Comparison of ENCODE assay signal across 27 cellular contexts in genomic region chr7:67732898-67733297, GRCh38.
"Had no signal": no experiment of that assay in that cellular context is flagged by ENCODE, and none has a peak within 500 bp of the region (broad histone marks: within the 10 kb centered on the region; RNA-seq: fewer than 3 reads in every experiment).

No MANE protein-coding gene starts in this region.

- ATAC-seq: stimulated activated effector memory CD8-positive, alpha-beta T cell treated with anti-CD3 and anti-CD28 coated beads, Interleukin-12 subunit alpha, Interleukin-12 subunit beta, amount 100 ng/mL, for 72 hours; stimulated activated memory B cell treated with anti-CD40 and anti-IgM and Interleukin-4, amounts not matched to agents 10 μg/mL and 1 μg/mL and 100 μg/mL, for 72 hours; stimulated activated naive B cell treated with anti-CD40 and anti-IgM and Interleukin-4, amounts not matched to agents 10 μg/mL and 1 μg/mL and 100 μg/mL, for 72 hours; stimulated activated naive CD8-positive, alpha-beta T cell treated with anti-CD3 and anti-CD28 coated beads, Interleukin-15, amount 100 ng/mL, for 72 hours; stimulated activated naive CD8-positive, alpha-beta T cell treated with anti-CD3 and anti-CD28 coated beads, Interleukin-15, Interleukin-2, amounts not matched to agents 100 U/mL and 50 U/mL, for 24 hours; upper lobe of right lung had no signal

- H3K27ac ChIP-seq: stomach, suprapubic skin, testis, thoracic aorta, thyroid gland, tibial artery, tibial nerve, transverse colon, upper lobe of left lung, upper lobe of right lung, uterus, vagina had no signal

- H3K4me3 ChIP-seq: stomach, suprapubic skin, testis, thoracic aorta, thyroid gland, tibial artery, tibial nerve, transverse colon, upper lobe of left lung, upper lobe of right lung, uterus, vagina had no signal

- FAIRE-seq: urothelium cell line had no signal

- H3K9me3 ChIP-seq: stomach, suprapubic skin, testis, thoracic aorta, thyroid gland, tibial artery, transverse colon, upper lobe of left lung, upper lobe of right lung, uterus, vagina had no signal

- H3K27me3 ChIP-seq: stomach, suprapubic skin, testis, thyroid gland, tibial artery, tibial nerve, transverse colon, upper lobe of left lung, upper lobe of right lung, uterus, vagina had no signal

- H3K36me3 ChIP-seq: stomach, suprapubic skin, thoracic aorta, thyroid gland, tibial artery, tibial nerve, transverse colon, upper lobe of left lung, upper lobe of right lung, uterus, vagina had no signal

- DNase-seq: stimulated activated CD4-positive, alpha-beta T cell treated with anti-CD3 and anti-CD28 coated beads, Interleukin-2, amount 100 ng/mL, for 48 hours; stimulated activated CD4-positive, alpha-beta T cell treated with anti-CD3 and anti-CD28 coated beads, Interleukin-4, amount 100 ng/mL, for 1 hour; stimulated activated CD4-positive, alpha-beta T cell treated with anti-CD3 and anti-CD28 coated beads, Interleukin-4, amount 100 ng/mL, for 24 hours; stimulated activated CD4-positive, alpha-beta T cell treated with anti-CD3 and anti-CD28 coated beads, Interleukin-4, amount 100 ng/mL, for 4 hours; stimulated activated CD8-positive, alpha-beta memory T cell treated with anti-CD3 and anti-CD28 coated beads, Interleukin-4, amount 100 ng/mL, for 48 hours; stimulated activated naive B cell treated with anti-CD40 and anti-IgM and Interleukin-4, amounts not matched to agents 10 μg/mL and 1 μg/mL and 100 μg/mL, for 72 hours; stimulated activated naive CD4-positive, alpha-beta T cell; stimulated activated naive CD4-positive, alpha-beta T cell treated with Interleukin-2 at 50 U/mL for 16 hours; stimulated activated naive CD8-positive, alpha-beta T cell treated with anti-CD3 and anti-CD28 coated beads, Interleukin-15, amount 100 ng/mL, for 72 hours; stimulated activated naive CD8-positive, alpha-beta T cell treated with anti-CD3 and anti-CD28 coated beads, Interleukin-15, Interleukin-2, amounts not matched to agents 100 U/mL and 50 U/mL, for 24 hours; stomach; substantia nigra; testis; thyroid gland; tibial artery; transverse colon; trophoblast cell; upper lobe of left lung; upper lobe of right lung; uterus had no signal

- H3K4me1 ChIP-seq: stomach, suprapubic skin, testis, thyroid gland, tibial artery, tibial nerve, transverse colon, upper lobe of left lung, upper lobe of right lung, uterus, vagina had no signal
